Comparison of ENCODE assay signal across 28 cellular contexts in the genomic region with DNA sequence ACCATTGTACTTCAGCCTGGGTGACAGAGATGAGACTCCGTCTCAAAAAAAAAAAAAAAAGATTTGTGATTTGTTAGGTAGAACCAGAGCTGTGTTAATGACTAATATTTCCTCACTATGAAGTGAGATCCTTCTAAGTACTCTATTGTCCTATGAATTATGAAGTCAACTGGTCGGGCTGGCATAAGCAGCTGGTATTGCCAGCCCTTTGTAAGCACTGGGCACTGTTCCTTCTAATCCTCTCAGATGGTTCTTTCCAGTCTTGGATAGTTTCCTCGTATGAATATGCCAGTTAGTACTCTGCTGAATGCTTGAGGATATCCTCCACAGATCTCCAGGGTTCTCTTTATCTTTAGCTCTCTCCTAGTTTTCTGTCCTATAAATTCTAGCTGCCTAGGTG.
"Had no signal": no experiment of that assay in that cellular context is flagged by ENCODE, and none has a peak within 500 bp of the region (broad histone marks: within the 10 kb centered on the region; RNA-seq: fewer than 3 reads in every experiment).

No MANE protein-coding gene starts in this region.

- H3K4me3 ChIP-seq: gastroesophageal sphincter, neural progenitor cell, skin epidermis, thyroid gland, upper lobe of left lung, vagina had no signal

- ATAC-seq: activated CD4-positive, CD25-positive, alpha-beta regulatory T cell treated with anti-CD3 and anti-CD28 coated beads, Interleukin-2, amount 50 U/mL, for 24 hours; activated naive CD8-positive, alpha-beta T cell treated with anti-CD3 and anti-CD28 coated beads, Interleukin-2, amount 50 U/mL, for 24 hours; gastroesophageal sphincter; left cardiac atrium; natural killer cell; sciatic nerve; stimulated activated effector memory CD8-positive, alpha-beta T cell treated with anti-CD3 and anti-CD28 coated beads, Interleukin-12 subunit alpha, Interleukin-12 subunit beta, amount 100 ng/mL, for 72 hours had no signal

- DNase-seq: activated CD4-positive, alpha-beta T cell treated with anti-CD3 and anti-CD28 coated beads for 48 hours; activated CD4-positive, alpha-beta T cell treated with anti-CD3 and anti-CD28 coated beads, Interleukin-2, amount 50 U/mL, for 48 hours; activated CD8-positive, alpha-beta memory T cell treated with anti-CD3 and anti-CD28 coated beads for 24 hours; activated CD8-positive, alpha-beta memory T cell treated with anti-CD3 and anti-CD28 coated beads, Interleukin-2, amount 50 U/mL, for 4 hours; activated gamma-delta T cell; activated naive CD4-positive, alpha-beta T cell treated with anti-CD3 and anti-CD28 coated beads, Interleukin-2, amount 10 ng/mL, durations not matched to agents 7 days and 5 days; activated naive CD8-positive, alpha-beta T cell treated with anti-CD3 and anti-CD28 coated beads, Interleukin-2, amount 50 U/mL, for 24 hours; activated T-cell treated with anti-CD3 and anti-CD28 coated beads, Interleukin-2, amount 50 U/mL, for 24 hours; dermis blood vessel endothelial cell; effector CD4-positive, alpha-beta T cell; left cardiac atrium; mammary epithelial cell; natural killer cell; occipital lobe; stimulated activated CD4-positive, alpha-beta T cell treated with anti-CD3 and anti-CD28 coated beads, Interleukin-12 subunit alpha, Interleukin-12 subunit beta, amount 100 ng/mL, for 4 hours; stimulated activated CD4-positive, alpha-beta T cell treated with anti-CD3 and anti-CD28 coated beads, Interleukin-4, amount 100 ng/mL, for 24 hours; T-helper 9 cell; thyroid gland; upper lobe of left lung; WERI-Rb-1 had no signal

- H3K27me3 ChIP-seq: gastroesophageal sphincter, neural progenitor cell, thyroid gland, upper lobe of left lung, vagina had no signal

- H3K27ac ChIP-seq: gastroesophageal sphincter, neural progenitor cell, parathyroid adenoma, thyroid gland, upper lobe of left lung, vagina, WERI-Rb-1 had no signal

- H3K36me3 ChIP-seq: gastroesophageal sphincter, neural progenitor cell, thyroid gland, upper lobe of left lung, vagina, WERI-Rb-1 had no signal

- H3K9me3 ChIP-seq: gastroesophageal sphincter, thyroid gland, upper lobe of left lung, vagina had no signal
